14 cellular contexts compared by ENCODE assay signal in genomic region chr7:99404235-99404976, GRCh38. TPM values are rescaled to one million over a fixed set of nuclear protein-coding genes. Genes with fewer than 3 reads are reported as not detected.
DNase-seq lines count a peak whose midpoint lies in the region; ATAC-seq and TF ChIP-seq lines count a peak whose summit lies in the region.
"Had no signal": no experiment of that assay in that cellular context is flagged by ENCODE, and none has a peak within 500 bp of the region (broad histone marks: within the 10 kb centered on the region; RNA-seq: fewer than 3 reads in every experiment).

No MANE protein-coding gene starts in this region.

- H3K9me3 Mint-ChIP-seq in stimulated activated naive CD8-positive, alpha-beta T cell treated with anti-CD3 and anti-CD28 coated beads, Interleukin-15, Interleukin-2, amounts not matched to agents 100 ng/mL and 50 ng/mL, for 24 hours = no peaks in the 10 kb centered on the region
- H3K9me3 Mint-ChIP-seq in activated naive CD8-positive, alpha-beta T cell treated with anti-CD3 and anti-CD28 coated beads for 36 hours = no peaks in the 10 kb centered on the region
- H3K9me3 Mint-ChIP-seq in WTC11 = no peaks in the 10 kb centered on the region
- H3K9me3 Mint-ChIP-seq: activated CD4-positive, alpha-beta T cell treated with anti-CD3 and anti-CD28 coated beads, Interleukin-2, amount 10 ng/mL, durations not matched to agents 7 days and 5 days had no signal

- no peak for TF ChIP-seq CTCF in transverse colon (IDR thresholded peaks at IDR 0.05)
- TF ChIP-seq CTCF in WTC11 (IDR thresholded peaks at IDR 0.05) = no peak

- no peak for TF ChIP-seq EP300 in transverse colon (IDR thresholded peaks at IDR 0.05; ENCODE audit: low read depth)

- peaks cover 0 to 21% (median 2%) of the 10 kb centered on the region in 4 donors for H3K36me3 ChIP-seq in transverse colon

- H3K4me3 Mint-ChIP-seq in stimulated activated naive CD8-positive, alpha-beta T cell treated with anti-CD3 and anti-CD28 coated beads, Interleukin-15, Interleukin-2, amounts not matched to agents 100 ng/mL and 50 ng/mL, for 24 hours = no peak overlapping the region
- H3K4me3 Mint-ChIP-seq in activated naive CD8-positive, alpha-beta T cell treated with anti-CD3 and anti-CD28 coated beads for 36 hours = no peak overlapping the region
- H3K4me3 Mint-ChIP-seq in WTC11 = no peak overlapping the region
- H3K4me3 Mint-ChIP-seq: activated CD4-positive, alpha-beta T cell treated with anti-CD3 and anti-CD28 coated beads, Interleukin-2, amount 10 ng/mL, durations not matched to agents 7 days and 5 days had no signal

- intact Hi-C loops in transverse colon (cut with DNase I; ENCODE audit: low total_unique reads) = no loop called here

- CTCF ChIA-PET in WTC11 (lab: Charles Lee) = no interaction called here

- H3K4me1 ChIP-seq in transverse colon = peaks cover 9 to 23% (median 21%) of the 10 kb centered on the region in 4 donors

- ATAC-seq in stimulated activated naive CD8-positive, alpha-beta T cell treated with anti-CD3 and anti-CD28 coated beads, Interleukin-15, Interleukin-2, amounts not matched to agents 100 U/mL and 50 U/mL, for 24 hours = no peak
- ATAC-seq in WTC11 = no peak

- H3K27ac ChIP-seq in transverse colon = no peak overlapping the region
- H3K27ac ChIP-seq: BLaER1 treated with 17β-estradiol and CSF1 and Interleukin-3, amounts not matched to agents 10 nM and 100 nM; coronary artery had no signal

- H3K27me3 Mint-ChIP-seq in stimulated activated naive CD8-positive, alpha-beta T cell treated with anti-CD3 and anti-CD28 coated beads, Interleukin-15, Interleukin-2, amounts not matched to agents 100 ng/mL and 50 ng/mL, for 24 hours = no peaks in the 10 kb centered on the region
- no peaks in the 10 kb centered on the region for H3K27me3 Mint-ChIP-seq in activated naive CD8-positive, alpha-beta T cell treated with anti-CD3 and anti-CD28 coated beads for 36 hours
- no peaks in the 10 kb centered on the region for H3K27me3 Mint-ChIP-seq in WTC11 (ENCODE audit: low read depth)
- H3K27me3 Mint-ChIP-seq: activated CD4-positive, alpha-beta T cell treated with anti-CD3 and anti-CD28 coated beads, Interleukin-2, amount 10 ng/mL, durations not matched to agents 7 days and 5 days had no signal

- peak overlapping the region; percentile 45 for H3K27ac Mint-ChIP-seq in stimulated activated naive CD8-positive, alpha-beta T cell treated with anti-CD3 and anti-CD28 coated beads, Interleukin-15, Interleukin-2, amounts not matched to agents 100 ng/mL and 50 ng/mL, for 24 hours
- H3K27ac Mint-ChIP-seq in activated naive CD8-positive, alpha-beta T cell treated with anti-CD3 and anti-CD28 coated beads for 36 hours = peak overlapping the region; percentile 11
- no peak overlapping the region; the same call in 1 of the 2 replicates for H3K27ac Mint-ChIP-seq in WTC11
- H3K27ac Mint-ChIP-seq: activated CD4-positive, alpha-beta T cell treated with anti-CD3 and anti-CD28 coated beads, Interleukin-2, amount 10 ng/mL, durations not matched to agents 7 days and 5 days had no signal

- in situ Hi-C loops in transverse colon (cut with MboI; ENCODE audit: low pct_ligation_motif_present in 1 of 4, low pct_unique_long_range_greater_than_20kb in 1 of 4, low sequenced_read_pairs in 3 of 4) = no loop called here

- H3K4me1 Mint-ChIP-seq in stimulated activated naive CD8-positive, alpha-beta T cell treated with anti-CD3 and anti-CD28 coated beads, Interleukin-15, Interleukin-2, amounts not matched to agents 100 ng/mL and 50 ng/mL, for 24 hours (ENCODE audit: low read depth) = peaks cover 33% of the 10 kb centered on the region
- peaks cover 25% of the 10 kb centered on the region for H3K4me1 Mint-ChIP-seq in activated naive CD8-positive, alpha-beta T cell treated with anti-CD3 and anti-CD28 coated beads for 36 hours
- peaks cover 13% of the 10 kb centered on the region for H3K4me1 Mint-ChIP-seq in WTC11

- H3K36me3 Mint-ChIP-seq in stimulated activated naive CD8-positive, alpha-beta T cell treated with anti-CD3 and anti-CD28 coated beads, Interleukin-15, Interleukin-2, amounts not matched to agents 100 ng/mL and 50 ng/mL, for 24 hours (ENCODE audit: low read depth) = peaks cover 46% of the 10 kb centered on the region
- peaks cover 33% of the 10 kb centered on the region for H3K36me3 Mint-ChIP-seq in activated naive CD8-positive, alpha-beta T cell treated with anti-CD3 and anti-CD28 coated beads for 36 hours
- peaks cover 47% of the 10 kb centered on the region for H3K36me3 Mint-ChIP-seq in WTC11

- no peak for DNase-seq in stimulated activated naive CD8-positive, alpha-beta T cell treated with anti-CD3 and anti-CD28 coated beads, Interleukin-15, Interleukin-2, amounts not matched to agents 100 U/mL and 50 U/mL, for 24 hours
- no peak for DNase-seq in activated naive CD8-positive, alpha-beta T cell treated with anti-CD3 and anti-CD28 coated beads for 36 hours
- DNase-seq in iris pigment epithelial cell (ENCODE audit: low read depth) (peak; percentile 43), NOMO-1 treated with dmso at 0.1 percent for 144 hours (lab: John Stamatoyannopoulos, UW; ENCODE audit: unreplicated experiment) (no peak), transverse colon (no peak), WTC11 (ENCODE audit: low spot score) (no peak)
- no peak for DNase-seq in effector CD8-positive, alpha-beta T cell (lab: John Stamatoyannopoulos, UW)
- DNase-seq: activated CD4-positive, alpha-beta T cell treated with anti-CD3 and anti-CD28 coated beads, Interleukin-2, amount 10 ng/mL, durations not matched to agents 7 days and 5 days; foreskin melanocyte; GF-D8; kidney had no signal

- POLR2A ChIA-PET in WTC11 (lab: Charles Lee) = no interaction called here

- no peaks in the 10 kb centered on the region for H3K9me3 ChIP-seq in transverse colon
- H3K9me3 ChIP-seq: BLaER1 treated with 17β-estradiol and CSF1 and Interleukin-3, amounts not matched to agents 10 nM and 100 nM had no signal

- H3K4me3 ChIP-seq in transverse colon = no peak overlapping the region
- H3K4me3 ChIP-seq: BLaER1 treated with 17β-estradiol and CSF1 and Interleukin-3, amounts not matched to agents 10 nM and 100 nM; coronary artery had no signal

- no peaks in the 10 kb centered on the region for H3K27me3 ChIP-seq in transverse colon
- H3K27me3 ChIP-seq: BLaER1 treated with 17β-estradiol and CSF1 and Interleukin-3, amounts not matched to agents 10 nM and 100 nM had no signal

- TF ChIP-seq POLR2A in transverse colon (IDR thresholded peaks at IDR 0.05) = no peak

- 84% methylated on average over 18 of the region's 18 CpGs; no CpG with 5 or more reads in 1 of the 2 donors for WGBS in transverse colon (ENCODE audit: low coverage in 1 of 2), 2 donors

TF ChIP-seq in WTC11, 78 proteins besides CTCF, POLR2A, EP300 and RAD21 (continues in another document):
- TF ChIP-seq GABPB1 (CRISPR knock-in tag; IDR thresholded peaks at IDR 0.05) (no peak), PRDM15 (CRISPR knock-in tag; IDR thresholded peaks at IDR 0.05) (no peak), NFE2L1 (CRISPR knock-in tag; IDR thresholded peaks at IDR 0.05) (no peak), CBFB (CRISPR knock-in tag; IDR thresholded peaks at IDR 0.05; ENCODE audit: low read depth) (no peak)

RNA-seq across cellular contexts. Expression of gene PDAP1, which starts 4.0 kb away (rescaled TPM):
- 100 to 1,000 TPM; 201 to 214 TPM for total RNA-seq in activated naive CD8-positive, alpha-beta T cell treated with anti-CD3 and anti-CD28 coated beads for 36 hours
- 10 to 100 TPM; 27.7 to 54.9 (median 49.9) TPM for total RNA-seq in transverse colon
- 157 to 177 TPM (median 160 TPM) in 3 replicates for total RNA-seq in WTC11 (2021)

RNA-seq across cellular contexts. Expression of gene BUD31, which starts 4.4 kb away (rescaled TPM):
- total RNA-seq in activated naive CD8-positive, alpha-beta T cell treated with anti-CD3 and anti-CD28 coated beads for 36 hours = 100 to 1,000 TPM; 156 to 162 TPM
- total RNA-seq in transverse colon = 100 to 1,000 TPM in 1 of 4 donors, 10 to 100 TPM in 2, 1 to 10 TPM in 1; 5.0 to 167 (median 50.1) TPM
- 98.4 to 99.5 TPM (median 98.7 TPM) in 3 replicates for total RNA-seq in WTC11 (2021)

RNA-seq across cellular contexts. Expression of gene ARPC1B, which starts 29.9 kb away (rescaled TPM):
- 100 to 1,000 TPM; 256 to 258 TPM for total RNA-seq in activated naive CD8-positive, alpha-beta T cell treated with anti-CD3 and anti-CD28 coated beads for 36 hours
- 100 to 1,000 TPM; 138 to 346 (median 186) TPM for total RNA-seq in transverse colon
- total RNA-seq in WTC11 (2021) = 63.3 to 70.2 TPM (median 66.2 TPM) in 3 replicates

RNA-seq across cellular contexts. Expression of gene PTCD1, which starts 34.2 kb away (rescaled TPM):
- total RNA-seq in activated naive CD8-positive, alpha-beta T cell treated with anti-CD3 and anti-CD28 coated beads for 36 hours = 1 to 10 TPM; 5.9 to 9.1 TPM
- total RNA-seq in transverse colon = 10 to 100 TPM in 1 of 4 donors, 1 to 10 TPM in 3; 1.8 to 38.2 (median 5.5) TPM
- 8.8 to 11.4 TPM (median 11.1 TPM) in 3 replicates for total RNA-seq in WTC11 (2021)

RNA-seq across cellular contexts. Expression of gene CPSF4, which starts 34.3 kb away (rescaled TPM):
- total RNA-seq in activated naive CD8-positive, alpha-beta T cell treated with anti-CD3 and anti-CD28 coated beads for 36 hours = 10 to 100 TPM; 70.0 to 70.1 TPM
- total RNA-seq in transverse colon (10 to 100 TPM; 20.7 to 65.5 (median 24.8) TPM), WTC11 (2021) (79.1 to 109 TPM (median 85.8 TPM) in 3 replicates)
